ENCODE assay signal across 8 cellular contexts in the genomic region with DNA sequence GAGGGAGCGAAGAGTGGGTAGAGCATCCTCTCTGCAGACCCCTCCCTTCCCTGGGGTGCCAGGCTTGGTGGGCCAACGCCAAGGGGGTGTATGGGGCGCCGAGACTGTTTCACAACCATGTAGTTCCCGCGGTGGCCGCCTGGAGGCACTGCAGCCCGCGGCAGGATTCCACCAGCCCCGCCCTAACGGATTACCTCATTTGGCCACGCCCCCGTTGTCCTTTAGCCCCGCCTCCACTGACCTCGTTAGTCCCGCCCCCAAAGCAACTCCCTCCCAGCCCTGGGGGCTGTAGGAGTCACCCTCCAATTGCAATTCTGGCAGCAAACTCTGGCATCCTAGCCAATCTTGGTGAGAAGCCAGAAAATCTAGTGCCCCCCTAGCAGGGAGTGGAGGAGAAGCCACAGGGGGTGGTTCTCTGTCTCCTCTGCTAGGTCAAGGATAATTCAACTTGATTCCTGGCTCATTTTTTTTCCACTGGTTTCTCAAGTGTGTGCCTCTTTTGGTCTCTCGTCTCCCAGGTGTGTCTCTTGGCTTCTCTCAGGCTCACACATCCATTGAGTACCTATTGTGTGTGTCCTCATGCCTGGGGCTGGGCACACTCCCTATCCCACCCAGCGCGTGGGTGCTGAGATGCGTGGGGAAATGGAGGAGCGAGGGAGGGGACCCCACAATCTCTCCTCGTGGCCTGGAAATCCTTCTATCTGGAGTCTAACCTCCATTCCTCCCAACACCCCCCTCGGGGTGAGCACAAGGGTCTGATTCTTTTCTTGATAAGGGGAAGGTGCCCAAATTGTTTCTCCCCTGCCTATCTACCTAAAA. TPM values are rescaled to one million over a fixed set of nuclear protein-coding genes. Genes with fewer than 3 reads are reported as not detected.
A peak's percentile ranks its signal among the peaks of the same experiment; 100 is the strongest.
DNase-seq lines count a peak whose midpoint lies in the region; ATAC-seq and TF ChIP-seq lines count a peak whose summit lies in the region.

No MANE protein-coding gene starts in this region.

- H3K27me3 ChIP-seq in tibial artery, result peaks cover 4 to 62% of the 10 kb centered on the region in 2 donors

- no peaks in the 10 kb centered on the region for H3K9me3 Mint-ChIP-seq in osteocyte (ENCODE audit: unreplicated experiment)

- H3K27ac Mint-ChIP-seq in osteocyte (ENCODE audit: unreplicated experiment), result peak overlapping the region; percentile 93

- H3K36me3 ChIP-seq in SK-N-MC (ENCODE audit: insufficient read depth, low read length), result peaks cover 13% of the 10 kb centered on the region
- no peaks in the 10 kb centered on the region for H3K36me3 ChIP-seq in tibial artery

- ATAC-seq in HG03280 (IDR thresholded peaks at IDR 0.05; ENCODE audit: unreplicated experiment), result peak; percentile 61
- no peak for ATAC-seq in GM18520 (IDR thresholded peaks at IDR 0.05; ENCODE audit: unreplicated experiment)

- intact Hi-C loops in tibial artery (cut with DNase I; ENCODE audit: low total_unique reads), result loop anchor here (1.0 to 2.0 kb wide), 2 partner anchors 64 to 93 kb away; no protein-coding TSS in a partner anchor

- H3K27ac ChIP-seq in SK-N-MC (peak overlapping the region; percentile 15), tibial artery (no peak overlapping the region)

- H3K4me3 ChIP-seq in SK-N-MC, result peak overlapping the region; percentile 99
- H3K4me3 ChIP-seq in tibial artery, result no peak overlapping the region

- H3K9me3 ChIP-seq in SK-N-MC (ENCODE audit: low read depth, low read length) (no peaks in the 10 kb centered on the region), tibial artery (no peaks in the 10 kb centered on the region)

- H3K27me3 Mint-ChIP-seq in osteocyte (ENCODE audit: unreplicated experiment), result no peaks in the 10 kb centered on the region

- H3K4me1 Mint-ChIP-seq in osteocyte (ENCODE audit: unreplicated experiment), result peaks cover 51% of the 10 kb centered on the region

- H3K4me1 ChIP-seq in tibial artery, result peaks cover 0 to 38% (median 22%) of the 10 kb centered on the region in 4 donors

- H3K9ac ChIP-seq in SK-N-MC (ENCODE audit: insufficient read length), result peak overlapping the region; percentile 81

- H3K36me3 Mint-ChIP-seq in osteocyte (ENCODE audit: unreplicated experiment), result peaks cover 5% of the 10 kb centered on the region

- H3K4me3 Mint-ChIP-seq in osteocyte (ENCODE audit: unreplicated experiment), result peak overlapping the region; percentile 97

- peak; percentile 98 for TF ChIP-seq CTCF in osteocyte (IDR thresholded peaks at IDR 0.05)
- peak; percentile 76 to 81 for TF ChIP-seq CTCF in tibial artery (IDR thresholded peaks at IDR 0.05)

- DNase-seq in COLO829 (ENCODE audit: low spot score) (peak; percentile 84), SK-N-MC (ENCODE audit: low read depth, low spot score) (peak; percentile 85), germinal center (ENCODE audit: low spot score) (peak; percentile 91), osteocyte (ENCODE audit: extremely low spot score, unreplicated experiment) (peak; percentile 98), tibial artery (peak; percentile 62 to 77)
- DNase-seq in activated gamma-delta T cell treated with anti-CD3 and anti-CD28 coated beads, Interleukin-2, amount 50 U/mL, for 16 hours (ENCODE audit: low read depth), result peak; percentile 75

RNA-seq across cellular contexts. Expression of a gene that starts 2.0 kb away (rescaled TPM):
- 208 and 236 TPM in 2 replicates for total RNA-seq in osteocyte
